Comparison of ENCODE assay signal across 1 cellular context in the genomic region with DNA sequence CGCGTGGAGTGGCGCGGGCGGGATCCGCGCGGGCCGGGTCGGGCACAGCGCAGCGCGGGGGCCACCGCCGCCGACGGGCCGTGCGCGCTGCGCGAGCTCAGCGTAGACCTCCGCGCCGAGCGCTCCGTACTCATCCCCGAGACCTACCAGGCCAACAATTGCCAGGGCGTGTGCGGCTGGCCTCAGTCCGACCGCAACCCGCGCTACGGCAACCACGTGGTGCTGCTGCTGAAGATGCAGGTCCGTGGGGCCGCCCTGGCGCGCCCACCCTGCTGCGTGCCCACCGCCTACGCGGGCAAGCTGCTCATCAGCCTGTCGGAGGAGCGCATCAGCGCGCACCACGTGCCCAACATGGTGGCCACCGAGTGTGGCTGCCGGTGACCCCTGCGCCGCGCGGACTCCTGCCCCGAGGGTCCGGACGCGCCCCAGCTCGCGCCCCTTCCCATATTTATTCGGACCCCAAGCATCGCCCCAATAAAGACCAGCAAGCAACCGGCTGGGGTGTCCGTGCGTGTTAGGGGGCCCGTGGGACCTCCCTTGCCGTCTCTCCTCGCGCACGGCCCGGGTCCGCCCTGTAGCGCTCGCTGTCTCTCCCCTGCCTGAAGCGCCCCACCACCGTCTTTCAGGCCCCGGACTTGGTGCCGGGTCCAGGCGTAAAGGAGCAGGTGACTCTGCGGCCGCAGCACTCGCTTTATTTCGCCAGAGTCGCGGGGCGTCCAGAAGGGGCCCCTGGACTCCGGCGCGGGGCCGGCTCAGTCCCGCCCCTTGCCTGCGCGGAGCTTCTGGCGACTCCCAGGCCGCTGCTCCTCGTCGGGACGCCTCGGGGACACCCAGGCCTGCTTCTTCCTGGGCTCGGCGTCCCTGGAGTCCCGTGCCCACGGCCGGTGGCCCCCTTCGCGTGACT.
TF ChIP-seq lines count a peak whose summit lies in the region.

No MANE protein-coding gene starts in this region.

TF ChIP-seq in WTC11, 78 proteins besides CTCF, POLR2A, EP300 and RAD21 (continued from another document):
- TF ChIP-seq, protein P1, sequence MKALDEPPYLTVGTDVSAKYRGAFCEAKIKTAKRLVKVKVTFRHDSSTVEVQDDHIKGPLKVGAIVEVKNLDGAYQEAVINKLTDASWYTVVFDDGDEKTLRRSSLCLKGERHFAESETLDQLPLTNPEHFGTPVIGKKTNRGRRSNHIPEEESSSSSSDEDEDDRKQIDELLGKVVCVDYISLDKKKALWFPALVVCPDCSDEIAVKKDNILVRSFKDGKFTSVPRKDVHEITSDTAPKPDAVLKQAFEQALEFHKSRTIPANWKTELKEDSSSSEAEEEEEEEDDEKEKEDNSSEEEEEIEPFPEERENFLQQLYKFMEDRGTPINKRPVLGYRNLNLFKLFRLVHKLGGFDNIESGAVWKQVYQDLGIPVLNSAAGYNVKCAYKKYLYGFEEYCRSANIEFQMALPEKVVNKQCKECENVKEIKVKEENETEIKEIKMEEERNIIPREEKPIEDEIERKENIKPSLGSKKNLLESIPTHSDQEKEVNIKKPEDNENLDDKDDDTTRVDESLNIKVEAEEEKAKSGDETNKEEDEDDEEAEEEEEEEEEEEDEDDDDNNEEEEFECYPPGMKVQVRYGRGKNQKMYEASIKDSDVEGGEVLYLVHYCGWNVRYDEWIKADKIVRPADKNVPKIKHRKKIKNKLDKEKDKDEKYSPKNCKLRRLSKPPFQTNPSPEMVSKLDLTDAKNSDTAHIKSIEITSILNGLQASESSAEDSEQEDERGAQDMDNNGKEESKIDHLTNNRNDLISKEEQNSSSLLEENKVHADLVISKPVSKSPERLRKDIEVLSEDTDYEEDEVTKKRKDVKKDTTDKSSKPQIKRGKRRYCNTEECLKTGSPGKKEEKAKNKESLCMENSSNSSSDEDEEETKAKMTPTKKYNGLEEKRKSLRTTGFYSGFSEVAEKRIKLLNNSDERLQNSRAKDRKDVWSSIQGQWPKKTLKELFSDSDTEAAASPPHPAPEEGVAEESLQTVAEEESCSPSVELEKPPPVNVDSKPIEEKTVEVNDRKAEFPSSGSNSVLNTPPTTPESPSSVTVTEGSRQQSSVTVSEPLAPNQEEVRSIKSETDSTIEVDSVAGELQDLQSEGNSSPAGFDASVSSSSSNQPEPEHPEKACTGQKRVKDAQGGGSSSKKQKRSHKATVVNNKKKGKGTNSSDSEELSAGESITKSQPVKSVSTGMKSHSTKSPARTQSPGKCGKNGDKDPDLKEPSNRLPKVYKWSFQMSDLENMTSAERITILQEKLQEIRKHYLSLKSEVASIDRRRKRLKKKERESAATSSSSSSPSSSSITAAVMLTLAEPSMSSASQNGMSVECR (CRISPR knock-in tag; IDR thresholded peaks at IDR 0.05; ENCODE audit: borderline replicate concordance), result no peak
- TF ChIP-seq FOXK1 (CRISPR knock-in tag; IDR thresholded peaks at IDR 0.05), result no peak
- no peak for TF ChIP-seq ZBTB21 (CRISPR knock-in tag; IDR thresholded peaks at IDR 0.05; ENCODE audit: borderline replicate concordance)
- no peak for TF ChIP-seq NFE2L1 (CRISPR knock-in tag; IDR thresholded peaks at IDR 0.05)
- TF ChIP-seq, protein P2, sequence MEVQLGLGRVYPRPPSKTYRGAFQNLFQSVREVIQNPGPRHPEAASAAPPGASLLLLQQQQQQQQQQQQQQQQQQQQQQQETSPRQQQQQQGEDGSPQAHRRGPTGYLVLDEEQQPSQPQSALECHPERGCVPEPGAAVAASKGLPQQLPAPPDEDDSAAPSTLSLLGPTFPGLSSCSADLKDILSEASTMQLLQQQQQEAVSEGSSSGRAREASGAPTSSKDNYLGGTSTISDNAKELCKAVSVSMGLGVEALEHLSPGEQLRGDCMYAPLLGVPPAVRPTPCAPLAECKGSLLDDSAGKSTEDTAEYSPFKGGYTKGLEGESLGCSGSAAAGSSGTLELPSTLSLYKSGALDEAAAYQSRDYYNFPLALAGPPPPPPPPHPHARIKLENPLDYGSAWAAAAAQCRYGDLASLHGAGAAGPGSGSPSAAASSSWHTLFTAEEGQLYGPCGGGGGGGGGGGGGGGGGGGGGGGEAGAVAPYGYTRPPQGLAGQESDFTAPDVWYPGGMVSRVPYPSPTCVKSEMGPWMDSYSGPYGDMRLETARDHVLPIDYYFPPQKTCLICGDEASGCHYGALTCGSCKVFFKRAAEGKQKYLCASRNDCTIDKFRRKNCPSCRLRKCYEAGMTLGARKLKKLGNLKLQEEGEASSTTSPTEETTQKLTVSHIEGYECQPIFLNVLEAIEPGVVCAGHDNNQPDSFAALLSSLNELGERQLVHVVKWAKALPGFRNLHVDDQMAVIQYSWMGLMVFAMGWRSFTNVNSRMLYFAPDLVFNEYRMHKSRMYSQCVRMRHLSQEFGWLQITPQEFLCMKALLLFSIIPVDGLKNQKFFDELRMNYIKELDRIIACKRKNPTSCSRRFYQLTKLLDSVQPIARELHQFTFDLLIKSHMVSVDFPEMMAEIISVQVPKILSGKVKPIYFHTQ (CRISPR knock-in tag; IDR thresholded peaks at IDR 0.05), result no peak
- TF ChIP-seq, protein P3, sequence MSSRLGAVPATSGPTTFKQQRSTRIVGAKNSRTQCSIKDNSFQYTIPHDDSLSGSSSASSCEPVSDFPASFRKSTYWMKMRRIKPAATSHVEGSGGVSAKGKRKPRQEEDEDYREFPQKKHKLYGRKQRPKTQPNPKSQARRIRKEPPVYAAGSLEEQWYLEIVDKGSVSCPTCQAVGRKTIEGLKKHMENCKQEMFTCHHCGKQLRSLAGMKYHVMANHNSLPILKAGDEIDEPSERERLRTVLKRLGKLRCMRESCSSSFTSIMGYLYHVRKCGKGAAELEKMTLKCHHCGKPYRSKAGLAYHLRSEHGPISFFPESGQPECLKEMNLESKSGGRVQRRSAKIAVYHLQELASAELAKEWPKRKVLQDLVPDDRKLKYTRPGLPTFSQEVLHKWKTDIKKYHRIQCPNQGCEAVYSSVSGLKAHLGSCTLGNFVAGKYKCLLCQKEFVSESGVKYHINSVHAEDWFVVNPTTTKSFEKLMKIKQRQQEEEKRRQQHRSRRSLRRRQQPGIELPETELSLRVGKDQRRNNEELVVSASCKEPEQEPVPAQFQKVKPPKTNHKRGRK (CRISPR knock-in tag; IDR thresholded peaks at IDR 0.05; ENCODE audit: borderline replicate concordance), result no peak
- no peak for TF ChIP-seq RELA (CRISPR knock-in tag; IDR thresholded peaks at IDR 0.05; ENCODE audit: borderline replicate concordance)
- TF ChIP-seq IRF2 (CRISPR knock-in tag; IDR thresholded peaks at IDR 0.05; ENCODE audit: borderline replicate concordance, low read depth), result no peak
- TF ChIP-seq, protein P4, sequence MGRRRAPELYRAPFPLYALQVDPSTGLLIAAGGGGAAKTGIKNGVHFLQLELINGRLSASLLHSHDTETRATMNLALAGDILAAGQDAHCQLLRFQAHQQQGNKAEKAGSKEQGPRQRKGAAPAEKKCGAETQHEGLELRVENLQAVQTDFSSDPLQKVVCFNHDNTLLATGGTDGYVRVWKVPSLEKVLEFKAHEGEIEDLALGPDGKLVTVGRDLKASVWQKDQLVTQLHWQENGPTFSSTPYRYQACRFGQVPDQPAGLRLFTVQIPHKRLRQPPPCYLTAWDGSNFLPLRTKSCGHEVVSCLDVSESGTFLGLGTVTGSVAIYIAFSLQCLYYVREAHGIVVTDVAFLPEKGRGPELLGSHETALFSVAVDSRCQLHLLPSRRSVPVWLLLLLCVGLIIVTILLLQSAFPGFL (CRISPR knock-in tag; IDR thresholded peaks at IDR 0.05; ENCODE audit: borderline replicate concordance), result no peak
- TF ChIP-seq HMGA2 (CRISPR knock-in tag; IDR thresholded peaks at IDR 0.05), result no peak
- TF ChIP-seq TEAD1 (CRISPR knock-in tag; IDR thresholded peaks at IDR 0.05), result no peak
